ENCODE assay signal across 8 cellular contexts in the genomic region with DNA sequence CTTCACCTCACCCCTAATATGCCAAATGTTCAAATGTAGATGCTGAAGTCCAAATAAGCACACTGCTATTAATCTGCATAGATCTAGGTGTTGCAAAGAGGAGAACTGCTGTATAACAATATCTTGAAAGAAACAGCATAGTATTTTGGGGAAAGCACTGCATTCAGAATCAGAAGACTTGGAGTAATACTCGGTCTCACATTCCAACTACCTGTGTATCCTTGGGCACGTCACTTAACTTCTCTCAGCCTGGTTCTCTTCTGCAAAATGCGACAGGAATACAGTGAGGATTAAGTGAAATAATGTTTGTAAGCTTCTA. TPM values are rescaled to one million over a fixed set of nuclear protein-coding genes. Genes with fewer than 3 reads are reported as not detected.
A peak's percentile ranks its signal among the peaks of the same experiment; 100 is the strongest.
DNase-seq lines count a peak whose midpoint lies in the region; TF ChIP-seq lines count a peak whose summit lies in the region.

No MANE protein-coding gene starts in this region.

- H3K9me3 ChIP-seq in WERI-Rb-1 (ENCODE audit: severe bottlenecking) (peaks cover 2% of the 10 kb centered on the region), iPS-15b (ENCODE audit: control insufficient read depth, insufficient read depth, low read length) (no peaks in the 10 kb centered on the region), subcutaneous abdominal adipose tissue (ENCODE audit: control insufficient read depth in 5 of 5, low read length in 5 of 5) (no peaks in the 10 kb centered on the region)

- peak overlapping the region; percentile 98 for H3K27ac ChIP-seq in WERI-Rb-1
- H3K27ac ChIP-seq in subcutaneous abdominal adipose tissue (ENCODE audit: low read depth, low read length): peak overlapping the region; percentile 82

- H3K27me3 Mint-ChIP-seq in Calu3 (ENCODE audit: unreplicated experiment): no peaks in the 10 kb centered on the region
- H3K27me3 Mint-ChIP-seq in HFFc6 (ENCODE audit: insufficient read depth): peaks cover 5% of the 10 kb centered on the region

- no peak for DNase-seq in Calu3
- no peak for DNase-seq in HFFc6
- no peak for DNase-seq in WERI-Rb-1
- no peak for DNase-seq in SK-N-DZ (ENCODE audit: low spot score)
- no peak for DNase-seq in amniotic stem cell (lab: John Stamatoyannopoulos, UW)
- no peak for DNase-seq in stimulated activated CD4-positive, alpha-beta T cell treated with anti-CD3 and anti-CD28 coated beads, Interleukin-4, amount 100 ng/mL, for 4 hours

- H3K36me3 ChIP-seq in WERI-Rb-1: no peaks in the 10 kb centered on the region; the same call in 1 of the 2 replicates
- no peaks in the 10 kb centered on the region for H3K36me3 ChIP-seq in iPS-15b (ENCODE audit: control insufficient read depth, insufficient read depth, low read length)
- H3K36me3 ChIP-seq in subcutaneous abdominal adipose tissue (ENCODE audit: control insufficient read depth in 5 of 5, insufficient read depth in 5 of 5, low read length in 5 of 5): no peaks in the 10 kb centered on the region

- H3K36me3 Mint-ChIP-seq in Calu3 (ENCODE audit: insufficient read depth, unreplicated experiment): peaks cover 36% of the 10 kb centered on the region
- peaks cover 20% of the 10 kb centered on the region for H3K36me3 Mint-ChIP-seq in HFFc6 (ENCODE audit: low read depth)

- peak overlapping the region; percentile 91 for H3K4me3 ChIP-seq in WERI-Rb-1 (ENCODE audit: low read depth, low read length)
- H3K4me3 ChIP-seq in iPS-15b (ENCODE audit: low read depth, low read length): peak overlapping the region; percentile 90
- H3K4me3 ChIP-seq in subcutaneous abdominal adipose tissue (ENCODE audit: low read depth in 1 of 5, low read length in 5 of 5): peak overlapping the region; percentile 78 to 92 (median 84)

- H3K4me1 ChIP-seq in iPS-15b (ENCODE audit: control insufficient read depth, insufficient read depth, low read length): no peaks in the 10 kb centered on the region
- H3K4me1 ChIP-seq in subcutaneous abdominal adipose tissue (ENCODE audit: control insufficient read depth in 5 of 5, insufficient read depth in 5 of 5, low read length in 5 of 5): peaks cover 2 to 32% (median 19%) of the 10 kb centered on the region in 5 donors

- H3K9me3 Mint-ChIP-seq in Calu3 (ENCODE audit: low read depth, unreplicated experiment) (no peaks in the 10 kb centered on the region), HFFc6 (no peaks in the 10 kb centered on the region)

- CTCF ChIA-PET in Calu3 (lab: Charles Lee): interaction anchor here (1.0 to 1.3 kb wide), 2 partner anchors 9 to 26 kb away, joined by 3 to 4 read pairs; no protein-coding TSS in a partner anchor

- H3K9ac ChIP-seq in iPS-15b (ENCODE audit: low read depth, low read length) (peak overlapping the region; percentile 94), subcutaneous abdominal adipose tissue (ENCODE audit: low read length in 5 of 5) (peak overlapping the region in 3 of 5 donors; percentile 88 to 98 (median 88))

- TF ChIP-seq CTCF in Calu3 (IDR thresholded peaks at IDR 0.05; ENCODE audit: unreplicated experiment) (no peak), HFFc6 (IDR thresholded peaks at IDR 0.05) (no peak), WERI-Rb-1 (IDR thresholded peaks at IDR 0.05; ENCODE audit: low read depth, low read length) (no peak)

- BruUV-seq in Calu3 (replicated peaks; lab: Mats Ljungman, UMichigan): TSS peak; percentile 45

- no peaks in the 10 kb centered on the region for H3K27me3 ChIP-seq in WERI-Rb-1 (ENCODE audit: insufficient read depth, low read depth, severe bottlenecking)
- H3K27me3 ChIP-seq in iPS-15b (ENCODE audit: control insufficient read depth, insufficient read depth, low read length): no peaks in the 10 kb centered on the region
- no peaks in the 10 kb centered on the region for H3K27me3 ChIP-seq in subcutaneous abdominal adipose tissue (ENCODE audit: control insufficient read depth in 5 of 5, insufficient read depth in 4 of 5, low read length in 5 of 5)

- H3K4me3 Mint-ChIP-seq in Calu3 (ENCODE audit: low read depth, unreplicated experiment): peak overlapping the region; percentile 87
- H3K4me3 Mint-ChIP-seq in HFFc6: peak overlapping the region; percentile 91

- H3K27ac Mint-ChIP-seq in Calu3 (ENCODE audit: unreplicated experiment) (peak overlapping the region; percentile 89), HFFc6 (peak overlapping the region; percentile 91)

- intact Hi-C loops in Calu3 (cut with micrococcal nuclease; ENCODE audit: unreplicated experiment): no loop called here

- H3K4me1 Mint-ChIP-seq in Calu3 (ENCODE audit: low read depth, unreplicated experiment) (peaks cover 28% of the 10 kb centered on the region), HFFc6 (ENCODE audit: low read depth) (peaks cover 27% of the 10 kb centered on the region)

RNA-seq across cellular contexts. Expression of a gene that starts 0.3 kb away (rescaled TPM):
- 37.5 and 42.7 TPM in 2 replicates for total RNA-seq in Calu3 (2022)
- total RNA-seq in HFFc6 (2021; fragmentation: NEBNext Ultra II Directional; extraction: Animal tissue kit (Norgen Biotek cat#: 25700)): 10 to 100 TPM; 20.2 to 26.0 (median 24.4) TPM
- polyA plus RNA-seq in SK-N-DZ (2014; cell fraction: cytosol; rRNA removed): 16.0 and 17.4 TPM in 2 replicates
- 15.0 and 17.7 TPM in 2 replicates for polyA plus RNA-seq in SK-N-DZ (2014; cell fraction: nucleus; rRNA removed)

RNA-seq across cellular contexts. Expression of a gene that starts 42.7 kb away (rescaled TPM):
- total RNA-seq in Calu3 (2022): 49.1 and 50.0 TPM in 2 replicates
- total RNA-seq in HFFc6 (2021; fragmentation: NEBNext Ultra II Directional; extraction: Animal tissue kit (Norgen Biotek cat#: 25700)): 10 to 100 TPM; 34.2 to 47.2 (median 44.6) TPM
- polyA plus RNA-seq in SK-N-DZ (2014; cell fraction: cytosol; rRNA removed): 31.1 and 33.7 TPM in 2 replicates
- 24.1 and 25.1 TPM in 2 replicates for polyA plus RNA-seq in SK-N-DZ (2014; cell fraction: nucleus; rRNA removed)
